Comparison of ENCODE assay signal across 17 cellular contexts in genomic region chr6:3593161-3593560, GRCh38.
A peak's percentile ranks its signal among the peaks of the same experiment; 100 is the strongest.
DNase-seq lines count a peak whose midpoint lies in the region; TF ChIP-seq lines count a peak whose summit lies in the region.
"Had no signal": no experiment of that assay in that cellular context is flagged by ENCODE, and none has a peak within 500 bp of the region (broad histone marks: within the 10 kb centered on the region; RNA-seq: fewer than 3 reads in every experiment).

No MANE protein-coding gene starts in this region.

- H3K36me3 Mint-ChIP-seq in Calu3 (ENCODE audit: insufficient read depth, unreplicated experiment): peaks cover 6% of the 10 kb centered on the region

- CTCF ChIA-PET in Calu3 (lab: Charles Lee) (no interaction called here), RWPE1 (lab: Yijun Ruan, JAX) (interaction anchor here (0.6 kb wide), 1 partner anchor 100 kb away, joined by 3 read pairs; no protein-coding TSS in a partner anchor)

- peaks cover 14% of the 10 kb centered on the region for H3K27me3 Mint-ChIP-seq in Calu3 (ENCODE audit: unreplicated experiment)

- intact Hi-C loops in Calu3 (cut with micrococcal nuclease; ENCODE audit: unreplicated experiment): no loop called here

- peaks cover 10% of the 10 kb centered on the region for H3K4me1 Mint-ChIP-seq in Calu3 (ENCODE audit: low read depth, unreplicated experiment)
- H3K4me1 Mint-ChIP-seq: IgD-negative memory B cell had no signal

- no peak for DNase-seq in Calu3
- DNase-seq in RWPE1 (ENCODE audit: low spot score): no peak
- DNase-seq in epithelial cell of prostate (ENCODE audit: low read depth, low spot score): no peak
- no peak for DNase-seq in NOMO-1 treated with DMSO at 0.1 percent for 48 hours (lab: John Stamatoyannopoulos, UW; ENCODE audit: unreplicated experiment)
- no peak for DNase-seq in NCI-H748 (lab: John Stamatoyannopoulos, UW; ENCODE audit: unreplicated experiment)
- no peak for DNase-seq in NCI-H2196 treated with DMSO at 0.1 percent for 48 hours (lab: John Stamatoyannopoulos, UW; ENCODE audit: unreplicated experiment)
- DNase-seq: C1 segment of cervical spinal cord, NCI-H1105 treated with DMSO at 0.1 percent for 48 hours, NCI-H1694, NCI-H2081, NCI-H2171, NCI-H446, NCI-H748 treated with DMSO at 0.1 percent for 48 hours, Peyer's patch had no signal

- peak overlapping the region; percentile 84 for H3K27ac Mint-ChIP-seq in Calu3 (ENCODE audit: unreplicated experiment)
- H3K27ac Mint-ChIP-seq: IgD-negative memory B cell had no signal

- no peak for TF ChIP-seq CTCF in Calu3 (IDR thresholded peaks at IDR 0.05; ENCODE audit: unreplicated experiment)
- no peak for TF ChIP-seq CTCF in RWPE1 (conservative IDR thresholded peaks at IDR 0.05; ENCODE audit: low read depth)

- BruUV-seq in Calu3 (replicated peaks; lab: Mats Ljungman, UMichigan): no TSS peak

- no peaks in the 10 kb centered on the region for H3K9me3 Mint-ChIP-seq in Calu3 (ENCODE audit: low read depth, unreplicated experiment)

- POLR2A ChIA-PET in RWPE1 (lab: Yijun Ruan, JAX; ENCODE audit: low non-redundant PET): no interaction called here

- H3K27ac ChIP-seq in RWPE1: peak overlapping the region; percentile 89
- H3K27ac ChIP-seq in epithelial cell of prostate: peak overlapping the region; percentile 96
- peak overlapping the region in 11 of 21 experiments; percentile 4 to 71 (median 37) for H3K27ac ChIP-seq in skin epidermis
- H3K27ac ChIP-seq: Peyer's patch, SJSA1 had no signal

- no peak overlapping the region for H3K4me3 ChIP-seq in skin epidermis
- H3K4me3 ChIP-seq: Peyer's patch, SJSA1 had no signal

- H3K4me3 Mint-ChIP-seq in Calu3 (ENCODE audit: low read depth, unreplicated experiment): no peak overlapping the region
- H3K4me3 Mint-ChIP-seq: IgD-negative memory B cell had no signal

Comparison
In these comparisons a context has a peak if more than half of its experiments do, and no peak if none do; other contexts are left out.
1. H3K27ac ChIP-seq: peak in every context shown above with its lines; median percentile 96 in epithelial cell of prostate; 89 in RWPE1; 37 in skin epidermis.